In genomic region chr19:54011507-54012211, GRCh38 we compare ENCODE assay signal across 22 cellular contexts. TPM values are rescaled to one million over a fixed set of nuclear protein-coding genes. Genes with fewer than 3 reads are reported as not detected.
DNase-seq lines count a peak whose midpoint lies in the region; ATAC-seq, FAIRE-seq and TF ChIP-seq lines count a peak whose summit lies in the region.
"Had no signal": no experiment of that assay in that cellular context is flagged by ENCODE, and none has a peak within 500 bp of the region (broad histone marks: within the 10 kb centered on the region; RNA-seq: fewer than 3 reads in every experiment).

No MANE protein-coding gene starts in this region.

- H3K4me3 ChIP-seq in HUES64 (ENCODE audit: low read length) (peak overlapping the region; percentile 38), endothelial cell of umbilical vein (replicated peaks in 1 of 3; ENCODE audit: insufficient read depth in 1 of 3, low read depth in 1 of 3, low read length in 3 of 3) (no peak overlapping the region), keratinocyte (ENCODE audit: control insufficient read depth in 2 of 3, extremely low read depth in 1 of 3, insufficient read depth in 2 of 3, low read depth in 1 of 3, low read length in 3 of 3) (no peak overlapping the region), trophoblast cell (ENCODE audit: low read depth, low read length) (no peak overlapping the region), upper lobe of right lung (no peak overlapping the region), esophagus squamous epithelium (no peak overlapping the region)
- H3K4me3 ChIP-seq: HAP-1 had no signal

- WGBS in HUES64, result 38% methylated on average over 36 of the region's 36 CpGs
- WGBS in trophoblast cell (ENCODE audit: extremely low coverage, insufficient coverage, insufficient read length), result no CpG with 5 or more reads among the region's 36 CpGs
- WGBS in esophagus squamous epithelium, 2 donors, result 28 to 45% methylated on average over 18 to 24 of the region's 36 CpGs

- H3K9ac ChIP-seq in HUES64 (ENCODE audit: low read depth, low read length) (no peak overlapping the region), endothelial cell of umbilical vein (replicated peaks; ENCODE audit: extremely low read depth, insufficient read depth, low read length) (no peak overlapping the region), keratinocyte (ENCODE audit: control insufficient read depth, extremely low read depth, insufficient read depth, low read length) (no peak overlapping the region), trophoblast cell (ENCODE audit: low read length) (no peak overlapping the region)

- dilution Hi-C loops in endothelial cell of umbilical vein (cut with MboI; ENCODE audit: extremely low pct_ligation_motif_present, low sequenced_read_pairs), result no loop called here
- dilution Hi-C loops in keratinocyte (cut with MboI; ENCODE audit: extremely low pct_ligation_motif_present, low sequenced_read_pairs), result no loop called here

- no peak overlapping the region for H3K4me2 ChIP-seq in endothelial cell of umbilical vein (ENCODE audit: insufficient read depth, low read length)
- no peak overlapping the region for H3K4me2 ChIP-seq in keratinocyte (ENCODE audit: control insufficient read depth, extremely low read depth, insufficient read depth, low read depth, low read length)
- no peak overlapping the region for H3K4me2 ChIP-seq in trophoblast cell (ENCODE audit: low read length)

- no peak overlapping the region for H2BK12ac ChIP-seq in trophoblast cell (ENCODE audit: low read length)

- H4K20me1 ChIP-seq in endothelial cell of umbilical vein (replicated peaks; ENCODE audit: control insufficient read depth, extremely low read depth, insufficient read depth, low read length) (no peaks in the 10 kb centered on the region), keratinocyte (ENCODE audit: control insufficient read depth, extremely low read depth, insufficient read depth, low read length) (no peaks in the 10 kb centered on the region)

- no peak overlapping the region for H4K91ac ChIP-seq in trophoblast cell (ENCODE audit: low read depth, low read length)

- H2BK5ac ChIP-seq in trophoblast cell (ENCODE audit: low read depth, low read length, poor library complexity), result no peak overlapping the region

- no peak overlapping the region for H2BK120ac ChIP-seq in trophoblast cell (ENCODE audit: insufficient read depth, low read length, poor library complexity)

- H3K23ac ChIP-seq in trophoblast cell (ENCODE audit: low read length), result peak overlapping the region; percentile 89

- no TSS peak for BruUV-seq in endothelial cell of umbilical vein (replicated peaks; lab: Mats Ljungman, UMichigan)

- no peak overlapping the region for H3K4ac ChIP-seq in trophoblast cell (ENCODE audit: low read depth, low read length)

- H3K27me3 ChIP-seq in HUES64 (ENCODE audit: insufficient read depth, low read length) (no peaks in the 10 kb centered on the region; the same call in 1 of the 2 replicates), endothelial cell of umbilical vein (ENCODE audit: control insufficient read depth in 2 of 2, insufficient read depth in 2 of 2, low read length in 2 of 2) (no peaks in the 10 kb centered on the region), keratinocyte (ENCODE audit: control insufficient read depth, extremely low read depth, insufficient read depth, low read length) (peaks cover 4% of the 10 kb centered on the region), trophoblast cell (ENCODE audit: insufficient read depth, low read length) (no peaks in the 10 kb centered on the region), upper lobe of right lung (peaks cover 26% of the 10 kb centered on the region), esophagus squamous epithelium (peaks cover 0 to 88% (median 0%) of the 10 kb centered on the region in 4 donors)

- H3K79me2 ChIP-seq in endothelial cell of umbilical vein (ENCODE audit: control insufficient read depth, insufficient read depth, low read length) (no peaks in the 10 kb centered on the region), keratinocyte (ENCODE audit: control insufficient read depth, insufficient read depth, low read length) (no peaks in the 10 kb centered on the region), trophoblast cell (ENCODE audit: control insufficient read depth, insufficient read depth, low read length, poor library complexity) (no peaks in the 10 kb centered on the region)

- no peak for DNase-seq in endothelial cell of umbilical vein (ENCODE audit: low read depth, low spot score)
- DNase-seq in keratinocyte (ENCODE audit: low read depth, low spot score), result no peak
- DNase-seq in trophoblast cell, result no peak
- no peak for DNase-seq in upper lobe of right lung
- DNase-seq in occipital lobe (lab: John Stamatoyannopoulos, UW), result no peak
- no peak for DNase-seq in esophagus squamous epithelium (lab: John Stamatoyannopoulos, UW)
- DNase-seq: CD8-positive, alpha-beta T cell; KBM-7; NCI-H1092; NCI-H1694; NCI-H2107; NCI-H226; NCI-H526 treated with DMSO at 0.1 percent for 48 hours; PC-3 had no signal

- H2AFZ ChIP-seq in endothelial cell of umbilical vein (ENCODE audit: low read depth, low read length) (peak overlapping the region; percentile 36), keratinocyte (ENCODE audit: control insufficient read depth, low read length) (peak overlapping the region; percentile 13), trophoblast cell (ENCODE audit: insufficient read depth, low read length, poor library complexity) (no peak overlapping the region)

- intact Hi-C loops in endothelial cell of umbilical vein (cut with micrococcal nuclease), result no loop called here
- intact Hi-C loops in upper lobe of right lung (cut with DNase I), result no loop called here
- intact Hi-C loops in esophagus squamous epithelium (cut with DNase I), result no loop called here

- TF ChIP-seq CTCF in endothelial cell of umbilical vein (IDR thresholded peaks at IDR 0.05; ENCODE audit: extremely low read depth in 1 of 2, insufficient read depth in 1 of 2, low read depth in 1 of 2, low read length in 2 of 2) (no peak), keratinocyte (optimal IDR thresholded peaks at IDR 0.05 in 1 of 3, IDR thresholded peaks at IDR 0.05 in 1 of 3, conservative IDR thresholded peaks at IDR 0.05 in 1 of 3; ENCODE audit: extremely low read depth in 1 of 3, insufficient read depth in 2 of 3, low read length in 3 of 3) (no peak), upper lobe of right lung (IDR thresholded peaks at IDR 0.05) (no peak), esophagus squamous epithelium (IDR thresholded peaks at IDR 0.05) (no peak)

- H3K14ac ChIP-seq in trophoblast cell (ENCODE audit: low read length), result no peak overlapping the region

- no peaks in the 10 kb centered on the region for H3K79me1 ChIP-seq in trophoblast cell (ENCODE audit: low read length)

- H3K18ac ChIP-seq in trophoblast cell (ENCODE audit: low read length), result no peak overlapping the region

- H3K27ac ChIP-seq in HUES64 (ENCODE audit: low read depth, low read length), result peak overlapping the region; percentile 61; the same call in 1 of the 2 replicates
- no peak overlapping the region for H3K27ac ChIP-seq in endothelial cell of umbilical vein (ENCODE audit: insufficient read depth, low read depth, low read length)
- no peak overlapping the region for H3K27ac ChIP-seq in keratinocyte (ENCODE audit: control insufficient read depth, insufficient read depth, low read length)
- H3K27ac ChIP-seq in trophoblast cell (ENCODE audit: low read depth, low read length), result no peak overlapping the region
- no peak overlapping the region for H3K27ac ChIP-seq in upper lobe of right lung
- H3K27ac ChIP-seq in esophagus squamous epithelium, result no peak overlapping the region

- H3K9me1 ChIP-seq in endothelial cell of umbilical vein (replicated peaks; ENCODE audit: control insufficient read depth, extremely low read depth, insufficient read depth, low read length), result no peaks in the 10 kb centered on the region
- no peaks in the 10 kb centered on the region for H3K9me1 ChIP-seq in keratinocyte (ENCODE audit: control insufficient read depth, extremely low read depth, insufficient read depth, low read length)

- no peak for FAIRE-seq in endothelial cell of umbilical vein (lab: Jason Lieb, UNC)
- FAIRE-seq in keratinocyte (lab: Jason Lieb, UNC), result no peak

- no peak overlapping the region for H4K8ac ChIP-seq in trophoblast cell (ENCODE audit: low read depth, low read length)

- CTCF ChIA-PET in endothelial cell of umbilical vein (lab: Charles Lee), result interaction anchor here (1.0 kb wide), 1 partner anchor 18 kb away, joined by 6 read pairs; no protein-coding TSS in a partner anchor

- no peak overlapping the region for H4K12ac ChIP-seq in trophoblast cell (ENCODE audit: low read depth, low read length)

- POLR2A ChIA-PET in endothelial cell of umbilical vein (lab: Charles Lee), result no interaction called here

- ATAC-seq in HG03139 (IDR thresholded peaks at IDR 0.05; ENCODE audit: unreplicated experiment), result no peak
- ATAC-seq in upper lobe of right lung, result no peak
- ATAC-seq: CD8-positive, alpha-beta T cell; PC-3 had no signal

- H3K4me1 ChIP-seq in HUES64 (ENCODE audit: insufficient read depth, low read length), result 0 out of 2 replicates have a peak, but pooled peaks cover 5% of the 10 kb centered on the region
- H3K4me1 ChIP-seq in endothelial cell of umbilical vein (ENCODE audit: control insufficient read depth, extremely low read depth, insufficient read depth, low read length), result peaks cover 18% of the 10 kb centered on the region
- H3K4me1 ChIP-seq in keratinocyte (ENCODE audit: control insufficient read depth, extremely low read depth, insufficient read depth, low read length), result no peaks in the 10 kb centered on the region
- no peaks in the 10 kb centered on the region for H3K4me1 ChIP-seq in trophoblast cell (ENCODE audit: control insufficient read depth in 1 of 2, insufficient read depth in 2 of 2, low read length in 2 of 2)
- H3K4me1 ChIP-seq in upper lobe of right lung, result no peaks in the 10 kb centered on the region
- no peaks in the 10 kb centered on the region for H3K4me1 ChIP-seq in esophagus squamous epithelium
- H3K4me1 ChIP-seq: HAP-1 had no signal

- no peak overlapping the region for H2AK5ac ChIP-seq in trophoblast cell (ENCODE audit: low read length)

- TF ChIP-seq POLR2A in endothelial cell of umbilical vein (IDR thresholded peaks at IDR 0.05; ENCODE audit: low read depth, low read length), result no peak
- TF ChIP-seq POLR2A in esophagus squamous epithelium (IDR thresholded peaks at IDR 0.05), result no peak

- H3K9me3 ChIP-seq in HUES64 (ENCODE audit: insufficient read depth, low read depth, low read length), result no peaks in the 10 kb centered on the region
- H3K9me3 ChIP-seq in endothelial cell of umbilical vein (replicated peaks; ENCODE audit: control insufficient read depth, insufficient read depth, low read length), result no peaks in the 10 kb centered on the region
- H3K9me3 ChIP-seq in keratinocyte (ENCODE audit: control insufficient read depth, low read depth, low read length), result no peaks in the 10 kb centered on the region
- no peaks in the 10 kb centered on the region for H3K9me3 ChIP-seq in trophoblast cell (ENCODE audit: insufficient read depth, low read depth, low read length)
- no peaks in the 10 kb centered on the region for H3K9me3 ChIP-seq in upper lobe of right lung
- H3K9me3 ChIP-seq in esophagus squamous epithelium, result no peaks in the 10 kb centered on the region
- H3K9me3 ChIP-seq: HAP-1 had no signal

- H3K36me3 ChIP-seq in HUES64 (ENCODE audit: insufficient read depth, low read length), result no peaks in the 10 kb centered on the region
- no peaks in the 10 kb centered on the region for H3K36me3 ChIP-seq in endothelial cell of umbilical vein (ENCODE audit: control insufficient read depth in 2 of 2, extremely low read depth in 1 of 2, insufficient read depth in 2 of 2, low read length in 2 of 2)
- H3K36me3 ChIP-seq in keratinocyte (ENCODE audit: control insufficient read depth in 2 of 2, extremely low read depth in 1 of 2, insufficient read depth in 2 of 2, low read length in 2 of 2), result no peaks in the 10 kb centered on the region
- H3K36me3 ChIP-seq in trophoblast cell (ENCODE audit: control insufficient read depth in 1 of 2, insufficient read depth in 2 of 2, low read length in 2 of 2), result no peaks in the 10 kb centered on the region
- no peaks in the 10 kb centered on the region for H3K36me3 ChIP-seq in upper lobe of right lung
- no peaks in the 10 kb centered on the region for H3K36me3 ChIP-seq in esophagus squamous epithelium
- H3K36me3 ChIP-seq: HAP-1 had no signal

RNA-seq across cellular contexts. Expression of gene CACNG6, which starts 20.2 kb away (rescaled TPM):
- 0.85 TPM for polyA plus RNA-seq in HUES64 (2013, experiment 1 of 2)
- polyA plus RNA-seq in HUES64 (2013, experiment 2 of 2), result 1.6 TPM
- total RNA-seq in endothelial cell of umbilical vein (4.0 and 5.4 TPM in 2 replicates), upper lobe of right lung (not detected), occipital lobe (0.47 TPM), esophagus squamous epithelium (1 to 10 TPM in 1 of 4 donors, not detected in 3; 1.4 TPM)
- polyA plus RNA-seq in endothelial cell of umbilical vein (3.9 and 5.0 TPM in 2 replicates), keratinocyte (not detected in 3 replicates)
- polyA plus RNA-seq in endothelial cell of umbilical vein (2011; cell fraction: cytosol; rRNA removed), result 1.7 and 3.0 TPM in 2 replicates
- 2.0 and 3.8 TPM in 2 replicates for polyA plus RNA-seq in endothelial cell of umbilical vein (2011; cell fraction: nucleus; rRNA removed)
- 1.9 and 5.9 TPM in 2 replicates for polyA plus RNA-seq in endothelial cell of umbilical vein (2012)
- polyA minus RNA-seq in endothelial cell of umbilical vein (1.1 and 1.7 TPM in 2 replicates), keratinocyte (not detected in 3 replicates)
- not detected for polyA minus RNA-seq in endothelial cell of umbilical vein (2011; cell fraction: cytosol; rRNA and poly(A)+ RNA removed)
- polyA minus RNA-seq in endothelial cell of umbilical vein (2011; cell fraction: nucleus; rRNA and poly(A)+ RNA removed), result 0.38 and 1.1 TPM in 2 replicates
- not detected for polyA plus RNA-seq in keratinocyte (2011; ENCODE audit: low read depth)
- polyA plus RNA-seq in keratinocyte (2011; cell fraction: cytosol; rRNA removed), result not detected in 2 replicates
- polyA plus RNA-seq in keratinocyte (2011; cell fraction: nucleus; rRNA removed), result not detected in 2 replicates
- polyA plus RNA-seq in keratinocyte (2012; ENCODE audit: low replicate concordance), result not detected in 2 replicates
- not detected for polyA minus RNA-seq in keratinocyte (2011; cell fraction: cytosol; rRNA and poly(A)+ RNA removed)
- polyA minus RNA-seq in keratinocyte (2011; cell fraction: nucleus; rRNA and poly(A)+ RNA removed), result not detected in 2 replicates
- 0.03 and 0.04 TPM in 2 replicates for polyA plus RNA-seq in trophoblast cell (2013)
- total RNA-seq: CD8-positive, alpha-beta T cell; HT1080; PC-3; SK-MEL-5 had no signal

RNA-seq across cellular contexts. Expression of gene CACNG8, which starts 48.9 kb away (rescaled TPM):
- 1.6 TPM for polyA plus RNA-seq in HUES64 (2013, experiment 1 of 2)
- 2.5 TPM for polyA plus RNA-seq in HUES64 (2013, experiment 2 of 2)
- total RNA-seq in endothelial cell of umbilical vein, result 1.7 and 3.0 TPM in 2 replicates
- polyA plus RNA-seq in endothelial cell of umbilical vein, result 0.11 and 0.18 TPM in 2 replicates
- polyA plus RNA-seq in endothelial cell of umbilical vein (2011; cell fraction: cytosol; rRNA removed), result 0.15 and 0.21 TPM in 2 replicates
- 1.6 and 1.9 TPM in 2 replicates for polyA plus RNA-seq in endothelial cell of umbilical vein (2011; cell fraction: nucleus; rRNA removed)
- 7.0 and 9.1 TPM in 2 replicates for polyA plus RNA-seq in endothelial cell of umbilical vein (2012)
- polyA minus RNA-seq in endothelial cell of umbilical vein, result 0.44 and 0.49 TPM in 2 replicates
- not detected for polyA minus RNA-seq in endothelial cell of umbilical vein (2011; cell fraction: cytosol; rRNA and poly(A)+ RNA removed)
- 0.63 and 0.96 TPM in 2 replicates for polyA minus RNA-seq in endothelial cell of umbilical vein (2011; cell fraction: nucleus; rRNA and poly(A)+ RNA removed)
- not detected in 3 replicates for polyA plus RNA-seq in keratinocyte
- polyA plus RNA-seq in keratinocyte (2011; ENCODE audit: low read depth), result not detected
- polyA plus RNA-seq in keratinocyte (2011; cell fraction: cytosol; rRNA removed), result not detected in 2 replicates
- 0.01 and 0.04 TPM in 2 replicates for polyA plus RNA-seq in keratinocyte (2011; cell fraction: nucleus; rRNA removed)
- polyA plus RNA-seq in keratinocyte (2012; ENCODE audit: low replicate concordance), result 0.01 TPM in 1 of 2 replicates, not detected in the other
- polyA minus RNA-seq in keratinocyte, result not detected in 3 replicates
- polyA minus RNA-seq in keratinocyte (2011; cell fraction: cytosol; rRNA and poly(A)+ RNA removed), result not detected
- polyA minus RNA-seq in keratinocyte (2011; cell fraction: nucleus; rRNA and poly(A)+ RNA removed), result not detected in 2 replicates
- 0.06 and 0.10 TPM in 2 replicates for polyA plus RNA-seq in trophoblast cell (2013)
- 0.12 TPM for total RNA-seq in upper lobe of right lung
- 4.7 TPM for total RNA-seq in occipital lobe
- not detected for total RNA-seq in esophagus squamous epithelium
- total RNA-seq: CD8-positive, alpha-beta T cell; SK-MEL-5 had no signal

RNA-seq across cellular contexts. Expression of gene VSTM1, which starts 52.0 kb away (rescaled TPM):
- not detected for polyA plus RNA-seq in HUES64 (2013, experiment 1 of 2)
- polyA plus RNA-seq in HUES64 (2013, experiment 2 of 2), result 0.63 TPM
- total RNA-seq in endothelial cell of umbilical vein (not detected in 2 replicates), upper lobe of right lung (1.1 TPM), occipital lobe (not detected), esophagus squamous epithelium (not detected)
- polyA plus RNA-seq in endothelial cell of umbilical vein (not detected in 2 replicates), keratinocyte (not detected in 3 replicates)
- not detected in 2 replicates for polyA plus RNA-seq in endothelial cell of umbilical vein (2011; cell fraction: cytosol; rRNA removed)
- polyA plus RNA-seq in endothelial cell of umbilical vein (2011; cell fraction: nucleus; rRNA removed), result not detected in 2 replicates
- 0.53 TPM in 1 of 2 replicates, not detected in the other for polyA plus RNA-seq in endothelial cell of umbilical vein (2012)
- polyA minus RNA-seq in endothelial cell of umbilical vein (not detected in 2 replicates), keratinocyte (not detected in 3 replicates)
- polyA minus RNA-seq in endothelial cell of umbilical vein (2011; cell fraction: cytosol; rRNA and poly(A)+ RNA removed), result not detected
- polyA minus RNA-seq in endothelial cell of umbilical vein (2011; cell fraction: nucleus; rRNA and poly(A)+ RNA removed), result not detected in 2 replicates
- polyA plus RNA-seq in keratinocyte (2011; ENCODE audit: low read depth), result not detected
- polyA plus RNA-seq in keratinocyte (2011; cell fraction: cytosol; rRNA removed), result not detected in 2 replicates
- polyA plus RNA-seq in keratinocyte (2011; cell fraction: nucleus; rRNA removed), result not detected in 2 replicates
- not detected in 2 replicates for polyA plus RNA-seq in keratinocyte (2012; ENCODE audit: low replicate concordance)
- polyA minus RNA-seq in keratinocyte (2011; cell fraction: cytosol; rRNA and poly(A)+ RNA removed), result not detected
- not detected in 2 replicates for polyA minus RNA-seq in keratinocyte (2011; cell fraction: nucleus; rRNA and poly(A)+ RNA removed)
- 0.18 TPM in 1 of 2 replicates, not detected in the other for polyA plus RNA-seq in trophoblast cell (2013)
- total RNA-seq: CD8-positive, alpha-beta T cell; Daoy; M059J; PC-3; SK-MEL-5 had no signal
- polyA plus RNA-seq: BJ had no signal
